ENCODE assay signal across 1 cellular context in genomic region chr2:121696410-121696930, GRCh38.
TF ChIP-seq lines count a peak whose summit lies in the region.

No MANE protein-coding gene starts in this region.

TF ChIP-seq in WTC11, 78 proteins besides CTCF, POLR2A, EP300 and RAD21 (continued from another document):
- TF ChIP-seq ARID4B (CRISPR knock-in tag; IDR thresholded peaks at IDR 0.05; ENCODE audit: borderline replicate concordance) (no peak), ATF6 (CRISPR knock-in tag; IDR thresholded peaks at IDR 0.05) (no peak), ETV6 (CRISPR knock-in tag; IDR thresholded peaks at IDR 0.05) (no peak)
